In the genomic region with DNA sequence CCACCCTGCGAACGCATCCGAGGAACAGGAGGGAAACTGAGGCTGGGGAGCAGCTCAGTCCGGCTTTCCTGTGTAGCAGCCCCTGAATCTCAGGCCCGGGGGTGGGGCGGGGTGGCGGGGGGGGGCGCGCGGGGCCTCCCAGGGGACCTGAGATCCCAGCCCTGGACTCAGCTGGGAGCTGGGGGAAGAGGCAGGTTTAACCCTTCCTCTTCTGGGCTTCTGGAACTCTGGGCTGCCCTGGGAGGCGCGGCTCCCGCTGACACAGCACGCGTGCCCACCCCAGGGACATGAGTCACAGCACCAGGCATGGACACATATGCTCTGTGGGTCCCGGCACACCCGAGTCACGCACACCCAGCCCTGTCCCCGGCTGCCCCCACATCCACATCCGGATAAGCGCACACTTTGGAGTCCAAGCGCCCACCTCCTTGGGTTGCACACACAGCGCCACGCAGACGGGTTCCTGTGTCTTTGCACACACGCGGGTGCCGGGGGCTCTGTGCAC, we compare ENCODE assay signal across 8 cellular contexts. TPM values are rescaled to one million over a fixed set of nuclear protein-coding genes. Genes with fewer than 3 reads are reported as not detected.
A peak's percentile ranks its signal among the peaks of the same experiment; 100 is the strongest.
DNase-seq lines count a peak whose midpoint lies in the region; ATAC-seq and TF ChIP-seq lines count a peak whose summit lies in the region.

No MANE protein-coding gene starts in this region.

- TF ChIP-seq CTCF in AG09309 (IDR thresholded peaks at IDR 0.05; ENCODE audit: control insufficient read depth, insufficient read depth, low read depth, low read length, missing control alignments) (no peak), fibroblast of mammary gland (conservative IDR thresholded peaks at IDR 0.05; ENCODE audit: control insufficient read depth, insufficient read depth, low read depth, low read length) (no peak), omental fat pad (IDR thresholded peaks at IDR 0.05) (no peak)

- peaks cover 4% of the 10 kb centered on the region for H3K36me3 Mint-ChIP-seq in activated T-cell treated with anti-CD3 and anti-CD28 coated beads, Interleukin-2, amount 50 U/mL, for 4 hours (ENCODE audit: insufficient read depth)

- ATAC-seq in activated T-cell treated with anti-CD3 and anti-CD28 coated beads, Interleukin-2, amount 50 U/mL, for 4 hours: no peak
- peak; percentile 9 for ATAC-seq in omental fat pad (ENCODE audit: low FRiP score)
- ATAC-seq in GM21447 (IDR thresholded peaks at IDR 0.05; ENCODE audit: unreplicated experiment): no peak
- ATAC-seq in HG03175 (IDR thresholded peaks at IDR 0.05; ENCODE audit: unreplicated experiment): no peak

- H3K4me3 ChIP-seq in AG09309 (ENCODE audit: control insufficient read depth, low read depth, low read length) (peak overlapping the region; percentile 53), fibroblast of mammary gland (ENCODE audit: control insufficient read depth, low read depth, low read length) (peak overlapping the region; percentile 27)

- H3K27me3 Mint-ChIP-seq in activated T-cell treated with anti-CD3 and anti-CD28 coated beads, Interleukin-2, amount 50 U/mL, for 4 hours (ENCODE audit: low read depth): no peaks in the 10 kb centered on the region

- H3K9me3 Mint-ChIP-seq in activated T-cell treated with anti-CD3 and anti-CD28 coated beads, Interleukin-2, amount 50 U/mL, for 4 hours: no peaks in the 10 kb centered on the region

- peaks cover 58% of the 10 kb centered on the region for H3K4me1 Mint-ChIP-seq in activated T-cell treated with anti-CD3 and anti-CD28 coated beads, Interleukin-2, amount 50 U/mL, for 4 hours (ENCODE audit: low read depth)

- DNase-seq in AG09309 (ENCODE audit: low read depth): no peak
- peak; percentile 79 for DNase-seq in HK-2 (ENCODE audit: unreplicated experiment)
- no peak for DNase-seq in activated T-cell treated with anti-CD3 and anti-CD28 coated beads, Interleukin-2, amount 50 U/mL, for 4 hours
- DNase-seq in fibroblast of mammary gland (ENCODE audit: low read depth): peak; percentile 93
- no peak for DNase-seq in omental fat pad (ENCODE audit: low spot score)
- no peak for DNase-seq in NK-92 treated with Interleukin-12 subunit alpha and Interleukin-12 subunit beta, amount 100 ng/mL, for 24 hours (lab: John Stamatoyannopoulos, UW)

- peak overlapping the region; percentile 27 for H3K4me3 Mint-ChIP-seq in activated T-cell treated with anti-CD3 and anti-CD28 coated beads, Interleukin-2, amount 50 U/mL, for 4 hours

RNA-seq across cellular contexts. Expression of a gene that starts 3.5 kb away (rescaled TPM):
- total RNA-seq in activated T-cell treated with anti-CD3 and anti-CD28 coated beads, Interleukin-2, amount 50 U/mL, for 4 hours: 100 to 1,000 TPM; 269 to 294 (median 285) TPM
- total RNA-seq in omental fat pad: 100 to 1,000 TPM; 292 to 484 (median 372) TPM

RNA-seq across cellular contexts. Expression of a gene that starts 9.7 kb away (rescaled TPM):
- 100 to 1,000 TPM; 189 to 199 (median 194) TPM for total RNA-seq in activated T-cell treated with anti-CD3 and anti-CD28 coated beads, Interleukin-2, amount 50 U/mL, for 4 hours
- total RNA-seq in omental fat pad: 10 to 100 TPM; 47.2 to 69.1 (median 59.3) TPM

RNA-seq across cellular contexts. Expression of a gene that starts 17.3 kb away (rescaled TPM):
- 10 to 100 TPM; 63.2 to 70.0 (median 68.7) TPM for total RNA-seq in activated T-cell treated with anti-CD3 and anti-CD28 coated beads, Interleukin-2, amount 50 U/mL, for 4 hours
- 10 to 100 TPM; 24.5 to 68.6 (median 44.1) TPM for total RNA-seq in omental fat pad

RNA-seq across cellular contexts. Expression of a gene that starts 20.0 kb away (rescaled TPM):
- total RNA-seq in activated T-cell treated with anti-CD3 and anti-CD28 coated beads, Interleukin-2, amount 50 U/mL, for 4 hours: not detected
- total RNA-seq in omental fat pad: not detected

RNA-seq across cellular contexts. Expression of a gene that starts 24.1 kb away (rescaled TPM):
- total RNA-seq in activated T-cell treated with anti-CD3 and anti-CD28 coated beads, Interleukin-2, amount 50 U/mL, for 4 hours: 100 to 1,000 TPM; 259 to 434 (median 312) TPM
- total RNA-seq in omental fat pad: 10 to 100 TPM; 46.4 to 76.0 (median 60.2) TPM

Comparison
In these comparisons a context has a peak if more than half of its experiments do, and no peak if none do; other contexts are left out.
1. DNase-seq: peak in HK-2 (single experiment) and fibroblast of mammary gland (single experiment); none in AG09309 (single experiment), activated T-cell treated with anti-CD3 and anti-CD28 coated beads, Interleukin-2, amount 50 U/mL, for 4 hours (single experiment), omental fat pad (single experiment) and NK-92 treated with Interleukin-12 subunit alpha and Interleukin-12 subunit beta, amount 100 ng/mL, for 24 hours (single experiment).